In genomic region chr5:69531010-69531785, GRCh38 we compare ENCODE assay signal across 19 cellular contexts. TPM values are rescaled to one million over a fixed set of nuclear protein-coding genes. Genes with fewer than 3 reads are reported as not detected.
DNase-seq lines count a peak whose midpoint lies in the region; ATAC-seq and TF ChIP-seq lines count a peak whose summit lies in the region.
"Had no signal": no experiment of that assay in that cellular context is flagged by ENCODE, and none has a peak within 500 bp of the region (broad histone marks: within the 10 kb centered on the region; RNA-seq: fewer than 3 reads in every experiment).

No MANE protein-coding gene starts in this region.

- intact Hi-C loops in Caco-2 (cut with micrococcal nuclease; ENCODE audit: unreplicated experiment) = no loop called here

- no peak overlapping the region for H4K5ac ChIP-seq in mesendoderm (ENCODE audit: low read length)

- H3K4me1 Mint-ChIP-seq in Caco-2 (ENCODE audit: low read depth, unreplicated experiment) (peaks cover 37% of the 10 kb centered on the region), WTC11 (peaks cover 37% of the 10 kb centered on the region)
- H3K4me1 Mint-ChIP-seq: B cell had no signal

- H3K79me1 ChIP-seq in mesendoderm (ENCODE audit: low read length) = no peaks in the 10 kb centered on the region

- H2BK120ac ChIP-seq in mesendoderm (ENCODE audit: low read depth, low read length) = no peak overlapping the region

- H3K9me3 Mint-ChIP-seq in Caco-2 (ENCODE audit: unreplicated experiment) (no peaks in the 10 kb centered on the region), WTC11 (no peaks in the 10 kb centered on the region)

- CTCF ChIA-PET in Caco-2 (lab: Charles Lee) (no interaction called here), HEK293 (lab: Yijun Ruan, JAX) (no interaction called here), WTC11 (lab: Charles Lee) (interaction anchor here (0.9 kb wide), 1 partner anchor 438 kb away, joined by 3 read pairs; the partner anchor contains the start of gene SLC30A5)

- H3K9ac ChIP-seq in mesendoderm (ENCODE audit: low read length) = no peak overlapping the region

- peak overlapping the region; percentile 63 for H3K27ac Mint-ChIP-seq in Caco-2 (ENCODE audit: unreplicated experiment)
- peak overlapping the region; percentile 36 for H3K27ac Mint-ChIP-seq in WTC11
- H3K27ac Mint-ChIP-seq: B cell had no signal

- H3K36me3 ChIP-seq in Caco-2 (ENCODE audit: control insufficient read depth, insufficient read depth, low read length) (peaks cover 5% of the 10 kb centered on the region), HEK293 (ENCODE audit: control insufficient read depth in 2 of 2, insufficient read depth in 1 of 2, low read length in 2 of 2) (no peaks in the 10 kb centered on the region; a peak in 1 of 3 replicates), mesendoderm (ENCODE audit: control insufficient read depth, insufficient read depth, low read length) (no peaks in the 10 kb centered on the region)
- H3K36me3 ChIP-seq: heart left ventricle had no signal

- H3K27ac ChIP-seq in HEK293 (ENCODE audit: extremely low read depth, low read depth, low read length) (no peak overlapping the region), mesendoderm (ENCODE audit: low read depth, low read length) (no peak overlapping the region)
- H3K27ac ChIP-seq: heart left ventricle, RWPE1 had no signal

- no peak overlapping the region for H3K56ac ChIP-seq in mesendoderm (ENCODE audit: low read length)

- no peak overlapping the region for H3K18ac ChIP-seq in mesendoderm (ENCODE audit: low read length)

- H3K36me3 Mint-ChIP-seq in Caco-2 (ENCODE audit: insufficient read depth, unreplicated experiment) (peaks cover 69% of the 10 kb centered on the region), WTC11 (peaks cover 8% of the 10 kb centered on the region)

- no TSS peak for BruUV-seq in Caco-2 (replicated peaks; lab: Mats Ljungman, UMichigan)

- no peak overlapping the region for H4K8ac ChIP-seq in mesendoderm (ENCODE audit: low read depth, low read length)

- peaks cover 1% of the 10 kb centered on the region for H3K79me2 ChIP-seq in mesendoderm (ENCODE audit: control insufficient read depth, insufficient read depth, low read length)

- no peaks in the 10 kb centered on the region for H3K9me3 ChIP-seq in Caco-2
- H3K9me3 ChIP-seq in HEK293 (ENCODE audit: control insufficient read depth, insufficient read depth, low read depth, low read length) = no peaks in the 10 kb centered on the region
- H3K9me3 ChIP-seq: heart left ventricle had no signal

- POLR2A ChIA-PET in Caco-2 (lab: Charles Lee) (no interaction called here), HEK293 (lab: Yijun Ruan, JAX) (no interaction called here), WTC11 (lab: Charles Lee) (no interaction called here)

- H3K27me3 Mint-ChIP-seq in Caco-2 (ENCODE audit: insufficient read depth, unreplicated experiment) = no peaks in the 10 kb centered on the region
- H3K27me3 Mint-ChIP-seq in WTC11 (ENCODE audit: low read depth) = no peaks in the 10 kb centered on the region

- H2BK5ac ChIP-seq in mesendoderm (ENCODE audit: low read length) = no peak overlapping the region

- no peak for DNase-seq in Caco-2
- no peak for DNase-seq in WTC11 (ENCODE audit: low spot score)
- DNase-seq in mesendoderm = peak; percentile 7
- no peak for DNase-seq in amniotic stem cell (lab: John Stamatoyannopoulos, UW)
- DNase-seq in NCI-H1694 treated with DMSO at 0.1 percent for 48 hours (lab: John Stamatoyannopoulos, UW) = no peak
- no peak for DNase-seq in amygdala (lab: John Stamatoyannopoulos, UW)
- DNase-seq: activated CD4-positive, alpha-beta T cell treated with anti-CD3 and anti-CD28 coated beads, Interleukin-2, amount 50 U/mL, for 48 hours; activated naive CD4-positive, alpha-beta T cell treated with anti-CD3 and anti-CD28 coated beads, Interleukin-2, amount 50 U/mL, for 16 hours; effector memory CD4-positive, alpha-beta T cell; HCEC 1CT; heart left ventricle; Karpas-422; mesenchymal stem cell; NCI-H1417 treated with DMSO at 0.1 percent for 48 hours; NCI-H82; stimulated activated CD4-positive, alpha-beta T cell treated with anti-CD3 and anti-CD28 coated beads, Interleukin-12 subunit alpha, Interleukin-12 subunit beta, amount 100 ng/mL, for 4 hours had no signal

- no peak overlapping the region for H3K4ac ChIP-seq in mesendoderm (ENCODE audit: low read depth, low read length)

- H3K4me3 Mint-ChIP-seq in Caco-2 (ENCODE audit: unreplicated experiment) (peak overlapping the region; percentile 27), WTC11 (no peak overlapping the region)
- H3K4me3 Mint-ChIP-seq: B cell had no signal

- no peak overlapping the region for H3K4me2 ChIP-seq in mesendoderm (ENCODE audit: low read length)

- no CpG with 5 or more reads among the region's 7 CpGs for WGBS in mesendoderm (ENCODE audit: extremely low coverage, insufficient coverage, low lambda C conversion rate)

- H2AK5ac ChIP-seq in mesendoderm (ENCODE audit: low read length) = no peak overlapping the region

- H3K27me3 ChIP-seq in Caco-2 (replicated peaks; ENCODE audit: control insufficient read depth, insufficient read depth, low read length) (no peaks in the 10 kb centered on the region), mesendoderm (ENCODE audit: insufficient read depth, low read length, poor library complexity) (no peaks in the 10 kb centered on the region)
- H3K27me3 ChIP-seq: heart left ventricle had no signal

- ATAC-seq in WTC11 = peak; percentile 24; the same call in 1 of the 2 replicates
- ATAC-seq: heart left ventricle had no signal

- H3K4me1 ChIP-seq in Caco-2 (peaks cover 51% of the 10 kb centered on the region), HEK293 (ENCODE audit: control insufficient read depth, insufficient read depth, low read length) (no peaks in the 10 kb centered on the region), mesendoderm (ENCODE audit: control insufficient read depth, low read depth, low read length) (peaks cover 4% of the 10 kb centered on the region)
- H3K4me1 ChIP-seq: heart left ventricle had no signal

- no peak overlapping the region for H2BK15ac ChIP-seq in mesendoderm (replicated peaks; ENCODE audit: low read depth)

- H3K4me3 ChIP-seq in Caco-2 (ENCODE audit: low read depth, low read length) = no peak overlapping the region
- H3K4me3 ChIP-seq in HEK293 (ENCODE audit: low read depth, low read length) = no peak overlapping the region
- no peak overlapping the region for H3K4me3 ChIP-seq in mesendoderm (ENCODE audit: low read length)
- H3K4me3 ChIP-seq: heart left ventricle had no signal

- no peak overlapping the region for H3K23ac ChIP-seq in mesendoderm (ENCODE audit: low read length)

- no peak for TF ChIP-seq CTCF in Caco-2 (IDR thresholded peaks at IDR 0.05; ENCODE audit: insufficient read depth in 1 of 2, low read depth in 1 of 2, low read length in 1 of 2, severe bottlenecking in 1 of 2, unreplicated experiment in 1 of 2)
- no peak for TF ChIP-seq CTCF in HEK293 (tag by site-specific recombination; IDR thresholded peaks at IDR 0.05)
- no peak for TF ChIP-seq CTCF in WTC11 (IDR thresholded peaks at IDR 0.05)

TF ChIP-seq in HEK293, 187 proteins besides CTCF, POLR2A, EP300 and RAD21 (continues in another document):
- TF ChIP-seq ZNF248 (tag by site-specific recombination; IDR thresholded peaks at IDR 0.05) = no peak

TF ChIP-seq in WTC11, 78 proteins besides CTCF, POLR2A, EP300 and RAD21 (continues in another document):
- TF ChIP-seq NR1H2 (CRISPR knock-in tag; IDR thresholded peaks at IDR 0.05) = no peak
- TF ChIP-seq ZNF671 (CRISPR knock-in tag; IDR thresholded peaks at IDR 0.05) = no peak
- TF ChIP-seq, protein P1, sequence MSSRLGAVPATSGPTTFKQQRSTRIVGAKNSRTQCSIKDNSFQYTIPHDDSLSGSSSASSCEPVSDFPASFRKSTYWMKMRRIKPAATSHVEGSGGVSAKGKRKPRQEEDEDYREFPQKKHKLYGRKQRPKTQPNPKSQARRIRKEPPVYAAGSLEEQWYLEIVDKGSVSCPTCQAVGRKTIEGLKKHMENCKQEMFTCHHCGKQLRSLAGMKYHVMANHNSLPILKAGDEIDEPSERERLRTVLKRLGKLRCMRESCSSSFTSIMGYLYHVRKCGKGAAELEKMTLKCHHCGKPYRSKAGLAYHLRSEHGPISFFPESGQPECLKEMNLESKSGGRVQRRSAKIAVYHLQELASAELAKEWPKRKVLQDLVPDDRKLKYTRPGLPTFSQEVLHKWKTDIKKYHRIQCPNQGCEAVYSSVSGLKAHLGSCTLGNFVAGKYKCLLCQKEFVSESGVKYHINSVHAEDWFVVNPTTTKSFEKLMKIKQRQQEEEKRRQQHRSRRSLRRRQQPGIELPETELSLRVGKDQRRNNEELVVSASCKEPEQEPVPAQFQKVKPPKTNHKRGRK (CRISPR knock-in tag; IDR thresholded peaks at IDR 0.05; ENCODE audit: borderline replicate concordance) = no peak
- TF ChIP-seq CREB1 (CRISPR knock-in tag; IDR thresholded peaks at IDR 0.05) = no peak
- TF ChIP-seq, protein P2, sequence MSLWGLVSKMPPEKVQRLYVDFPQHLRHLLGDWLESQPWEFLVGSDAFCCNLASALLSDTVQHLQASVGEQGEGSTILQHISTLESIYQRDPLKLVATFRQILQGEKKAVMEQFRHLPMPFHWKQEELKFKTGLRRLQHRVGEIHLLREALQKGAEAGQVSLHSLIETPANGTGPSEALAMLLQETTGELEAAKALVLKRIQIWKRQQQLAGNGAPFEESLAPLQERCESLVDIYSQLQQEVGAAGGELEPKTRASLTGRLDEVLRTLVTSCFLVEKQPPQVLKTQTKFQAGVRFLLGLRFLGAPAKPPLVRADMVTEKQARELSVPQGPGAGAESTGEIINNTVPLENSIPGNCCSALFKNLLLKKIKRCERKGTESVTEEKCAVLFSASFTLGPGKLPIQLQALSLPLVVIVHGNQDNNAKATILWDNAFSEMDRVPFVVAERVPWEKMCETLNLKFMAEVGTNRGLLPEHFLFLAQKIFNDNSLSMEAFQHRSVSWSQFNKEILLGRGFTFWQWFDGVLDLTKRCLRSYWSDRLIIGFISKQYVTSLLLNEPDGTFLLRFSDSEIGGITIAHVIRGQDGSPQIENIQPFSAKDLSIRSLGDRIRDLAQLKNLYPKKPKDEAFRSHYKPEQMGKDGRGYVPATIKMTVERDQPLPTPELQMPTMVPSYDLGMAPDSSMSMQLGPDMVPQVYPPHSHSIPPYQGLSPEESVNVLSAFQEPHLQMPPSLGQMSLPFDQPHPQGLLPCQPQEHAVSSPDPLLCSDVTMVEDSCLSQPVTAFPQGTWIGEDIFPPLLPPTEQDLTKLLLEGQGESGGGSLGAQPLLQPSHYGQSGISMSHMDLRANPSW (CRISPR knock-in tag; conservative IDR thresholded peaks at IDR 0.05; ENCODE audit: low read depth) = no peak
- no peak for TF ChIP-seq JUN (CRISPR knock-in tag; IDR thresholded peaks at IDR 0.05)
- TF ChIP-seq TCF7 (CRISPR knock-in tag; IDR thresholded peaks at IDR 0.05; ENCODE audit: low read depth) = no peak

RNA-seq across cellular contexts. Expression of gene GTF2H2C, which starts 28.8 kb away (rescaled TPM):
- total RNA-seq in Caco-2 (2022) (44.8 and 52.9 TPM in 2 replicates), WTC11 (2021) (47.2 to 54.2 TPM (median 51.3 TPM) in 3 replicates)
- polyA plus RNA-seq in mesendoderm (2013, experiment 1 of 2) = 40.0 TPM
- polyA plus RNA-seq in mesendoderm (2013, experiment 2 of 2) = 42.5 TPM

RNA-seq across cellular contexts. Expression of gene OCLN, which starts 38.6 kb away (rescaled TPM):
- total RNA-seq in Caco-2 (2022) = 174 and 184 TPM in 2 replicates
- 58.3 to 73.2 TPM (median 70.6 TPM) in 3 replicates for total RNA-seq in WTC11 (2021)
- 27.0 TPM for polyA plus RNA-seq in mesendoderm (2013, experiment 1 of 2)
- polyA plus RNA-seq in mesendoderm (2013, experiment 2 of 2) = 28.7 TPM
